ENCODE assay signal across 28 cellular contexts in the genomic region with DNA sequence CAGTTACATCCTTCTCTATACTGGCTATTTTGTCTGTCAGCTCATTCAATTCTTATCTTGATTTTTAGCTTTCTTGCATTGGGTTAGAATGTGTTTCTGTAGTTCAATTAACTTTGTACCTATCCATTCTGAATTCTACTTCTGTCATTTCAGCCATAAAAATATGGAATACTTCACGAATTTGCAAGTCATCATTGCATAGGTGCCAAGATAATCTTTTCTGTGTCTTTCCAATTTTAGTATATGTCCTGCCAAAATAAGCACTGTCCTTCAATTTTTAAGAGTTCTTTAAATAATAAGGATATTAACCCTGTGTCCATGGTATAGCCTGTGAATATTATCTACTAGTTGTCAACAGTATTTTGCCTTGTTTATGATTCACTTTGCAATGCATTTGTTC.
"Had no signal": no experiment of that assay in that cellular context is flagged by ENCODE, and none has a peak within 500 bp of the region (broad histone marks: within the 10 kb centered on the region; RNA-seq: fewer than 3 reads in every experiment).

No MANE protein-coding gene starts in this region.

- H3K4me2 ChIP-seq: hepatocyte had no signal

- H3K27me3 ChIP-seq: colonic mucosa, dorsolateral prefrontal cortex, esophagus muscularis mucosa, esophagus squamous epithelium, foreskin keratinocyte, gastroesophageal sphincter, heart left ventricle, heart right ventricle, hepatocyte had no signal

- H3K4me1 ChIP-seq: colonic mucosa, esophagus muscularis mucosa, esophagus squamous epithelium, foreskin keratinocyte, gastroesophageal sphincter, heart left ventricle, heart right ventricle had no signal

- ATAC-seq: effector memory CD8-positive, alpha-beta T cell; esophagus mucosa; foreskin keratinocyte; gastroesophageal sphincter; heart left ventricle; heart right ventricle had no signal

- H2AFZ ChIP-seq: hepatocyte had no signal

- FAIRE-seq: colon, endometrium, endothelial cell of umbilical vein, frontal cortex had no signal

- H3K27ac ChIP-seq: colonic mucosa, coronary artery, dorsolateral prefrontal cortex, epithelial cell of prostate, esophagus muscularis mucosa, esophagus squamous epithelium, foreskin keratinocyte, gastroesophageal sphincter, heart left ventricle, heart right ventricle, hepatocyte had no signal

- H3K36me3 ChIP-seq: colonic mucosa, esophagus muscularis mucosa, esophagus squamous epithelium, gastroesophageal sphincter, heart left ventricle, heart right ventricle had no signal

- H3K4me3 ChIP-seq: colonic mucosa, coronary artery, dorsolateral prefrontal cortex, esophagus muscularis mucosa, esophagus squamous epithelium, gastroesophageal sphincter, heart left ventricle, heart right ventricle, hepatocyte had no signal

- H3K9me3 ChIP-seq: colonic mucosa, esophagus muscularis mucosa had no signal

- H3K79me2 ChIP-seq: hepatocyte had no signal

- DNase-seq: colonic mucosa; cortex of kidney; dermis blood vessel endothelial cell; dorsolateral prefrontal cortex; effector CD4-positive, alpha-beta T cell; effector CD8-positive, alpha-beta T cell; effector memory CD4-positive, alpha-beta T cell; effector memory CD8-positive, alpha-beta T cell; endodermal cell; erythroblast; esophagus squamous epithelium; foreskin fibroblast; foreskin keratinocyte; foreskin melanocyte; glutamatergic neuron; head of caudate nucleus; heart left ventricle; heart right ventricle had no signal
